Comparison of ENCODE assay signal across 1 cellular context in genomic region chr6:31620586-31621319, GRCh38.
TF ChIP-seq lines count a peak whose summit lies in the region.

TSS of gene PRRC2A (plus strand) at chr6:31620715. CDS start at chr6:31622790, 2,075 bp downstream.

TF ChIP-seq in H1, 55 proteins besides CTCF, POLR2A, EP300 and RAD21 (continued from another document):
- no peak for TF ChIP-seq SUZ12 (IDR thresholded peaks at IDR 0.05; ENCODE audit: low read length)
- TF ChIP-seq YY1 (IDR thresholded peaks at IDR 0.05; ENCODE audit: low read depth, low read length), result peak; percentile 95
- no peak for TF ChIP-seq EZH2 (IDR thresholded peaks at IDR 0.05; ENCODE audit: low read depth, low read length, severe bottlenecking)
- TF ChIP-seq USF2 (IDR thresholded peaks at IDR 0.05; ENCODE audit: low read length), result no peak
- no peak for TF ChIP-seq HDAC6 (IDR thresholded peaks at IDR 0.05; ENCODE audit: low read depth, low read length)
- TF ChIP-seq SIN3A (conservative IDR thresholded peaks at IDR 0.05 in 1 of 2, IDR thresholded peaks at IDR 0.05 in 1 of 2; ENCODE audit: low read depth in 1 of 2, low read length in 2 of 2), result peak in 1 of 2 experiments; percentile 63; a peak in 1 of 4 replicates
- TF ChIP-seq HDAC2 (IDR thresholded peaks at IDR 0.05; ENCODE audit: borderline replicate concordance in 1 of 2, low read depth in 2 of 2, low read length in 2 of 2), result peak in 1 of 2 experiments; percentile 60; a peak in 1 of 4 replicates
- TF ChIP-seq SAP30 (IDR thresholded peaks at IDR 0.05; ENCODE audit: insufficient read depth, insufficient replicate concordance, low read length), result no peak
- no peak for TF ChIP-seq CTBP2 (IDR thresholded peaks at IDR 0.05; ENCODE audit: borderline replicate concordance, insufficient read depth, insufficient read length, low read length)
- peak; percentile 69 for TF ChIP-seq PHF8 (conservative IDR thresholded peaks at IDR 0.05; ENCODE audit: low read depth, low read length)
- no peak; the same call in 1 of the 2 replicates for TF ChIP-seq SP4 (IDR thresholded peaks at IDR 0.05; ENCODE audit: low read length)
- TF ChIP-seq POLR2AphosphoS5 (IDR thresholded peaks at IDR 0.05; ENCODE audit: low read depth, low read length), result peak; percentile 98
- TF ChIP-seq E2F6 (IDR thresholded peaks at IDR 0.05), result no peak
- TF ChIP-seq RBBP5 (IDR thresholded peaks at IDR 0.05; ENCODE audit: borderline replicate concordance, low read depth, low read length), result 0 out of 2 replicates have a peak, but pooled peaks have one; percentile 30
- TF ChIP-seq RFX5 (IDR thresholded peaks at IDR 0.05; ENCODE audit: borderline replicate concordance, low read depth, low read length), result no peak
- TF ChIP-seq NRF1 (IDR thresholded peaks at IDR 0.05; ENCODE audit: low read depth, low read length), result no peak
- peak; percentile 97 for TF ChIP-seq TAF1 (IDR thresholded peaks at IDR 0.05; ENCODE audit: low read depth, low read length)
- TF ChIP-seq RXRA (IDR thresholded peaks at IDR 0.05; ENCODE audit: insufficient read depth, low read depth, low read length), result no peak
- TF ChIP-seq MAFK (IDR thresholded peaks at IDR 0.05; ENCODE audit: low read depth, low read length), result no peak
- no peak for TF ChIP-seq CHD1 (IDR thresholded peaks at IDR 0.05; ENCODE audit: low read depth, low read length)
- TF ChIP-seq TBP (IDR thresholded peaks at IDR 0.05; ENCODE audit: low read depth, low read length), result peak; percentile 92; the same call in 1 of the 2 replicates
- TF ChIP-seq CBX8 (IDR thresholded peaks at IDR 0.05; ENCODE audit: borderline replicate concordance, low read depth, low read length), result no peak
- no peak for TF ChIP-seq GTF2F1 (IDR thresholded peaks at IDR 0.05; ENCODE audit: borderline replicate concordance, low read depth, low read length)
- TF ChIP-seq KDM4A (IDR thresholded peaks at IDR 0.05; ENCODE audit: low read depth, low read length, severe bottlenecking), result peak; percentile 26
- TF ChIP-seq MAX (IDR thresholded peaks at IDR 0.05), result peak; percentile 54; the same call in 1 of the 2 replicates
- no peak for TF ChIP-seq ZNF274 (IDR thresholded peaks at IDR 0.05; ENCODE audit: borderline replicate concordance, extremely low read depth, low read length)
- TF ChIP-seq JUND (IDR thresholded peaks at IDR 0.05; ENCODE audit: low read length), result no peak
- TF ChIP-seq BCL11A (IDR thresholded peaks at IDR 0.05; ENCODE audit: low read depth in 2 of 2, low read length in 2 of 2), result no peak
- no peak for TF ChIP-seq KDM1A (IDR thresholded peaks at IDR 0.05; ENCODE audit: borderline replicate concordance, low read length)
- TF ChIP-seq KDM5A (IDR thresholded peaks at IDR 0.05; ENCODE audit: low read length), result 0 out of 2 replicates have a peak, but pooled peaks have one; percentile 20
- TF ChIP-seq FOSL1 (IDR thresholded peaks at IDR 0.05; ENCODE audit: insufficient read depth, low read depth, low read length), result 0 out of 2 replicates have a peak, but pooled peaks have one; percentile 21
- peak; percentile 45 for TF ChIP-seq ASH2L (IDR thresholded peaks at IDR 0.05; ENCODE audit: low read length)
- no peak for TF ChIP-seq BACH1 (IDR thresholded peaks at IDR 0.05; ENCODE audit: low read length)
- TF ChIP-seq EGR1 (IDR thresholded peaks at IDR 0.05; ENCODE audit: borderline replicate concordance, low read depth, low read length), result 0 out of 2 replicates have a peak, but pooled peaks have one; percentile 6
- TF ChIP-seq GABPA (IDR thresholded peaks at IDR 0.05; ENCODE audit: borderline replicate concordance, insufficient read depth, low read length), result no peak
